In the genomic region with DNA sequence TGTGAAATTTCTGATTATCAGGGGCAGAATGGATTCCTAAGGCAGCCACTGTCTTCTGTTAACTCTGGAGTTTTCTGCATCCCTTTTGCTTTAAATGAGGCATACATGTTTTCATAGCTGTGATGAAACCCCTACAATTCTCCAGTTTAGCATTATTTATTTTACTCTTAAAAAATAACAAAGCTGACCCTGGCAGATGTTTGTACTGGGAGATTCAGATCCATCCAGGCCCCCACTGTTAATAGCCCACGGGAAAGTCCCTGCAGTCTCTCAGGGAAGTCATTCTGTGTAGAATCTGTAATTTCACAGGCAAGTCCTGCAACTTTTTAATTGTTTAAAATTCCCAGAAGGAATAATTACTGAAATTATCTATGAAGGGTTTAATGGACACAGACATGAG, we compare ENCODE assay signal across 12 cellular contexts. TPM values are rescaled to one million over a fixed set of nuclear protein-coding genes. Genes with fewer than 3 reads are reported as not detected.
DNase-seq lines count a peak whose midpoint lies in the region; TF ChIP-seq lines count a peak whose summit lies in the region.
"Had no signal": no experiment of that assay in that cellular context is flagged by ENCODE, and none has a peak within 500 bp of the region (broad histone marks: within the 10 kb centered on the region; RNA-seq: fewer than 3 reads in every experiment).

No MANE protein-coding gene starts in this region.

- no peak overlapping the region; the same call in 1 of the 2 replicates for H2AFZ ChIP-seq in PC-9

- BruUV-seq in PC-9 (replicated peaks; lab: Mats Ljungman, UMichigan): no TSS peak

- no peak overlapping the region for H3K27ac ChIP-seq in iPS-20b (ENCODE audit: low read length)
- H3K27ac ChIP-seq in PC-9: no peak overlapping the region
- H3K27ac ChIP-seq: BLaER1 treated with 17β-estradiol and CSF1 and Interleukin-3, amounts not matched to agents 10 nM and 100 nM had no signal

- no peaks in the 10 kb centered on the region for H3F3A ChIP-seq in PC-9 (ENCODE audit: insufficient read depth, low read depth)

- peaks cover 28% of the 10 kb centered on the region for H3K4me1 Mint-ChIP-seq in chondrocyte (ENCODE audit: low read depth)
- H3K4me1 Mint-ChIP-seq: activated CD4-positive, alpha-beta T cell treated with anti-CD3 and anti-CD28 coated beads, Interleukin-2, amount 10 ng/mL, durations not matched to agents 7 days and 5 days; activated naive CD8-positive, alpha-beta T cell treated with anti-CD3 and anti-CD28 coated beads, Interleukin-2, amount 10 ng/mL, durations not matched to agents 7 days and 5 days had no signal

- peak; percentile 76 for DNase-seq in EH (ENCODE audit: low read depth)
- no peak for DNase-seq in chondrocyte (ENCODE audit: low spot score)
- DNase-seq in renal cortical epithelial cell (ENCODE audit: low read depth): peak; percentile 41
- DNase-seq in NCI-H187 treated with DMSO at 0.1 percent for 48 hours (lab: John Stamatoyannopoulos, UW): no peak
- DNase-seq in lower leg skin (ENCODE audit: low spot score in 2 of 2): no peak
- no peak for DNase-seq in NCI-H2081 (lab: John Stamatoyannopoulos, UW)
- no peak for DNase-seq in PC-9
- DNase-seq: activated CD4-positive, alpha-beta T cell treated with anti-CD3 and anti-CD28 coated beads, Interleukin-2, amount 10 ng/mL, durations not matched to agents 7 days and 5 days; activated naive CD8-positive, alpha-beta T cell treated with anti-CD3 and anti-CD28 coated beads, Interleukin-2, amount 10 ng/mL, durations not matched to agents 7 days and 5 days had no signal

- H3K27me3 ChIP-seq in iPS-20b (ENCODE audit: insufficient read depth, low read length) (no peaks in the 10 kb centered on the region), PC-9 (ENCODE audit: insufficient read depth, low read depth) (no peaks in the 10 kb centered on the region)
- H3K27me3 ChIP-seq: BLaER1 treated with 17β-estradiol and CSF1 and Interleukin-3, amounts not matched to agents 10 nM and 100 nM had no signal

- H3K9me3 ChIP-seq in iPS-20b (ENCODE audit: insufficient read depth, low read depth, low read length) (no peaks in the 10 kb centered on the region), PC-9 (ENCODE audit: insufficient read depth, low read depth) (no peaks in the 10 kb centered on the region)
- H3K9me3 ChIP-seq: BLaER1 treated with 17β-estradiol and CSF1 and Interleukin-3, amounts not matched to agents 10 nM and 100 nM had no signal

- H3K4me2 ChIP-seq in PC-9: no peak overlapping the region
- H3K4me2 ChIP-seq: BLaER1 treated with 17β-estradiol and CSF1 and Interleukin-3, amounts not matched to agents 10 nM and 100 nM had no signal

- TF ChIP-seq CTCF in chondrocyte (IDR thresholded peaks at IDR 0.05) (no peak), lower leg skin (IDR thresholded peaks at IDR 0.05) (no peak), PC-9 (conservative IDR thresholded peaks at IDR 0.05) (no peak)

- H4K20me1 ChIP-seq in PC-9 (ENCODE audit: insufficient read depth): no peaks in the 10 kb centered on the region
- H4K20me1 ChIP-seq: BLaER1 treated with 17β-estradiol and CSF1 and Interleukin-3, amounts not matched to agents 10 nM and 100 nM had no signal

- H3K9ac ChIP-seq in iPS-20b (ENCODE audit: low read depth, low read length): no peak overlapping the region
- H3K9ac ChIP-seq: BLaER1 treated with 17β-estradiol and CSF1 and Interleukin-3, amounts not matched to agents 10 nM and 100 nM had no signal

- peak overlapping the region; percentile 47 for H3K4me3 Mint-ChIP-seq in chondrocyte (ENCODE audit: unreplicated experiment)
- H3K4me3 Mint-ChIP-seq: activated CD4-positive, alpha-beta T cell treated with anti-CD3 and anti-CD28 coated beads, Interleukin-2, amount 10 ng/mL, durations not matched to agents 7 days and 5 days; activated naive CD8-positive, alpha-beta T cell treated with anti-CD3 and anti-CD28 coated beads, Interleukin-2, amount 10 ng/mL, durations not matched to agents 7 days and 5 days had no signal

- POLR2A ChIA-PET in PC-9 (lab: Charles Lee; ENCODE audit: unreplicated experiment): no interaction called here

- intact Hi-C loops in lower leg skin (cut with DNase I; ENCODE audit: low total_unique reads): no loop called here
- intact Hi-C loops in PC-9 (cut with micrococcal nuclease; ENCODE audit: unreplicated experiment): no loop called here

- no peaks in the 10 kb centered on the region for H3K27me3 Mint-ChIP-seq in chondrocyte (ENCODE audit: low read depth)

- H3K27ac Mint-ChIP-seq in chondrocyte (ENCODE audit: unreplicated experiment): peak overlapping the region; percentile 94
- H3K27ac Mint-ChIP-seq: activated CD4-positive, alpha-beta T cell treated with anti-CD3 and anti-CD28 coated beads, Interleukin-2, amount 10 ng/mL, durations not matched to agents 7 days and 5 days; activated naive CD8-positive, alpha-beta T cell treated with anti-CD3 and anti-CD28 coated beads, Interleukin-2, amount 10 ng/mL, durations not matched to agents 7 days and 5 days had no signal

- H3K4me1 ChIP-seq in iPS-20b (ENCODE audit: insufficient read depth, low read length) (peaks cover 8% of the 10 kb centered on the region; the same call in 1 of the 2 replicates), PC-9 (replicated peaks; ENCODE audit: insufficient read depth) (no peaks in the 10 kb centered on the region)
- H3K4me1 ChIP-seq: BLaER1 treated with 17β-estradiol and CSF1 and Interleukin-3, amounts not matched to agents 10 nM and 100 nM had no signal

- H3K9me2 ChIP-seq in PC-9 (ENCODE audit: insufficient read depth): no peaks in the 10 kb centered on the region

- H3K4me3 ChIP-seq in iPS-20b (ENCODE audit: low read length) (peak overlapping the region; percentile 23), lower leg skin (ENCODE audit: low read depth, poor library complexity, severe bottlenecking) (no peak overlapping the region), PC-9 (no peak overlapping the region)
- H3K4me3 ChIP-seq: BLaER1 treated with 17β-estradiol and CSF1 and Interleukin-3, amounts not matched to agents 10 nM and 100 nM had no signal

- CTCF ChIA-PET in PC-9 (lab: Charles Lee): no interaction called here

- H3K36me3 ChIP-seq in iPS-20b (ENCODE audit: insufficient read depth, low read depth, low read length) (no peaks in the 10 kb centered on the region), PC-9 (ENCODE audit: low read depth) (no peaks in the 10 kb centered on the region)
- H3K36me3 ChIP-seq: BLaER1 treated with 17β-estradiol and CSF1 and Interleukin-3, amounts not matched to agents 10 nM and 100 nM had no signal

- H3K79me2 ChIP-seq in PC-9 (ENCODE audit: low read depth): no peaks in the 10 kb centered on the region

- no peaks in the 10 kb centered on the region for H3K9me3 Mint-ChIP-seq in chondrocyte (ENCODE audit: low read depth)
- H3K9me3 Mint-ChIP-seq: activated CD4-positive, alpha-beta T cell treated with anti-CD3 and anti-CD28 coated beads, Interleukin-2, amount 10 ng/mL, durations not matched to agents 7 days and 5 days; activated naive CD8-positive, alpha-beta T cell treated with anti-CD3 and anti-CD28 coated beads, Interleukin-2, amount 10 ng/mL, durations not matched to agents 7 days and 5 days had no signal

- 20 to 21% methylated on average over 1 of the region's 1 CpG for WGBS in lower leg skin, 2 donors

- H3K36me3 Mint-ChIP-seq in chondrocyte (ENCODE audit: low read depth): no peaks in the 10 kb centered on the region
- H3K36me3 Mint-ChIP-seq: activated naive CD8-positive, alpha-beta T cell treated with anti-CD3 and anti-CD28 coated beads, Interleukin-2, amount 10 ng/mL, durations not matched to agents 7 days and 5 days had no signal

- no peak for TF ChIP-seq POLR2A in lower leg skin (IDR thresholded peaks at IDR 0.05)

RNA-seq across cellular contexts. Expression of a gene that starts 0.3 kb away (rescaled TPM):
- 0.60 to 1.4 TPM (median 1.2 TPM) in 3 replicates for total RNA-seq in chondrocyte
- total RNA-seq in renal cortical epithelial cell: 37.2 and 47.7 TPM in 2 replicates
- 1 to 10 TPM in 2 of 4 donors, under 1 TPM in 2; 0.17 to 2.4 (median 0.93) TPM for total RNA-seq in lower leg skin
- not detected in 2 replicates for total RNA-seq in PC-9 (2021)
- total RNA-seq: activated CD4-positive, alpha-beta T cell treated with anti-CD3 and anti-CD28 coated beads, Interleukin-2, amount 10 ng/mL, durations not matched to agents 7 days and 5 days; activated naive CD8-positive, alpha-beta T cell treated with anti-CD3 and anti-CD28 coated beads, Interleukin-2, amount 10 ng/mL, durations not matched to agents 7 days and 5 days; myocyte had no signal

Comparison
In these comparisons a context has a peak if more than half of its experiments do, and no peak if none do; other contexts are left out.
1. DNase-seq: peak in EH (single experiment) and renal cortical epithelial cell (single experiment); none in chondrocyte (single experiment), NCI-H187 treated with DMSO at 0.1 percent for 48 hours (single experiment), lower leg skin (0 of 2), NCI-H2081 (0 of 2) and PC-9 (0 of 2).
2. RNA of a gene that starts 0.3 kb away (total RNA-seq): 37.2 to 47.7 TPM in renal cortical epithelial cell; 0.17 to 2.4 TPM in lower leg skin, 0.60 to 1.4 TPM in chondrocyte and not detected in PC-9; every median in the first group is over 10 times any median in the second.